1 cellular context compared by ENCODE assay signal in genomic region chr5:530556-530955, GRCh38.
TF ChIP-seq lines count a peak whose summit lies in the region.

No MANE protein-coding gene starts in this region.

TF ChIP-seq in HepG2, 621 proteins besides CTCF, POLR2A, EP300 and RAD21 (continued from another document):
- TF ChIP-seq CREB3 (CRISPR knock-in tag; IDR thresholded peaks at IDR 0.05): no peak
- TF ChIP-seq ZNF414 (CRISPR knock-in tag; IDR thresholded peaks at IDR 0.05): no peak
- TF ChIP-seq TRIM22 (IDR thresholded peaks at IDR 0.05): no peak
- no peak for TF ChIP-seq ELF1 (CRISPR knock-in tag; IDR thresholded peaks at IDR 0.05)
- no peak for TF ChIP-seq AGO2 (optimal IDR thresholded peaks at IDR 0.05; ENCODE audit: low read depth, low read length)
- no peak for TF ChIP-seq ZNF331 (CRISPR knock-in tag; IDR thresholded peaks at IDR 0.05)
- TF ChIP-seq ZNF768 (CRISPR knock-in tag; IDR thresholded peaks at IDR 0.05): no peak
- no peak for TF ChIP-seq ZFP62 (CRISPR knock-in tag; IDR thresholded peaks at IDR 0.05)
- TF ChIP-seq ZNF235 (CRISPR knock-in tag; IDR thresholded peaks at IDR 0.05; ENCODE audit: borderline replicate concordance): no peak
- TF ChIP-seq ZBTB8A (CRISPR knock-in tag; IDR thresholded peaks at IDR 0.05; ENCODE audit: borderline replicate concordance, low read depth): no peak
- no peak for TF ChIP-seq ZNF746 (CRISPR knock-in tag; IDR thresholded peaks at IDR 0.05)
- no peak for TF ChIP-seq KDM1A (CRISPR knock-in tag; IDR thresholded peaks at IDR 0.05)
- TF ChIP-seq NFATC3 (CRISPR knock-in tag; IDR thresholded peaks at IDR 0.05): no peak
